ENCODE assay signal across 8 cellular contexts in genomic region chr10:26697922-26698608, GRCh38. TPM values are rescaled to one million over a fixed set of nuclear protein-coding genes. Genes with fewer than 3 reads are reported as not detected.
A peak's percentile ranks its signal among the peaks of the same experiment; 100 is the strongest.
DNase-seq lines count a peak whose midpoint lies in the region; ATAC-seq and TF ChIP-seq lines count a peak whose summit lies in the region.

No MANE protein-coding gene starts in this region.

- no peak overlapping the region for H3K18ac ChIP-seq in trophoblast cell (ENCODE audit: low read length)

- peak overlapping the region; percentile 99 for H4K91ac ChIP-seq in trophoblast cell (ENCODE audit: low read depth, low read length)

- H3K79me1 ChIP-seq in trophoblast cell (ENCODE audit: low read length), result peaks cover 11% of the 10 kb centered on the region

- no peak overlapping the region for H2AK5ac ChIP-seq in trophoblast cell (ENCODE audit: low read length)

- H3K4me3 ChIP-seq in esophagus muscularis mucosa (peak overlapping the region; percentile 86 to 100 (median 96)), trophoblast cell (ENCODE audit: low read depth, low read length) (peak overlapping the region; percentile 94)

- intact Hi-C loops in activated CD4-positive, alpha-beta T cell treated with anti-CD3 and anti-CD28 coated beads for 36 hours (cut with DNase I, micrococcal nuclease), result loop anchor here (1.0 to 10.0 kb wide), 8 partner anchors 163 to 1979 kb away; partner anchors contain the start of genes APBB1IP (in 2 of the 2), ACBD5 (in 1 of the 2), BAMBI (in 1 of the 2) and YME1L1 (in 1 of the 2)
- intact Hi-C loops in esophagus muscularis mucosa (cut with DNase I), result no loop called here

- H2AFZ ChIP-seq in trophoblast cell (ENCODE audit: insufficient read depth, low read length, poor library complexity), result peak overlapping the region; percentile 89

- TF ChIP-seq EP300 in esophagus muscularis mucosa (IDR thresholded peaks at IDR 0.05), result no peak

- CTCF ChIA-PET in activated CD4-positive, alpha-beta T cell treated with anti-CD3 and anti-CD28 coated beads for 36 hours (lab: Charles Lee), result interaction anchor here (0.6 to 1.4 kb wide), 4 partner anchors 28 to 135 kb away, joined by 3 to 7 read pairs (median 3); no protein-coding TSS in a partner anchor
- CTCF ChIA-PET in RWPE1 (lab: Yijun Ruan, JAX), result interaction anchor here (0.6 kb wide), 1 partner anchor 456 kb away, joined by 6 read pairs; the partner anchor contains the start of gene YME1L1

- peak overlapping the region; percentile 89 for H3K27ac Mint-ChIP-seq in activated CD4-positive, alpha-beta T cell treated with anti-CD3 and anti-CD28 coated beads for 36 hours

- TF ChIP-seq CTCF in RWPE1 (conservative IDR thresholded peaks at IDR 0.05; ENCODE audit: low read depth), result no peak
- TF ChIP-seq CTCF in esophagus muscularis mucosa (IDR thresholded peaks at IDR 0.05), result no peak

- 2% methylated on average over 22 of the region's 42 CpGs for WGBS in esophagus muscularis mucosa
- no CpG with 5 or more reads among the region's 42 CpGs for WGBS in trophoblast cell (ENCODE audit: extremely low coverage, insufficient coverage, insufficient read length)

- H4K12ac ChIP-seq in trophoblast cell (ENCODE audit: low read depth, low read length), result no peak overlapping the region

- H3K9ac ChIP-seq in trophoblast cell (ENCODE audit: low read length), result peak overlapping the region; percentile 84

- H2BK12ac ChIP-seq in trophoblast cell (ENCODE audit: low read length), result no peak overlapping the region

- peak overlapping the region; percentile 100 for H4K8ac ChIP-seq in trophoblast cell (ENCODE audit: low read depth, low read length)

- TF ChIP-seq POLR2A in esophagus muscularis mucosa (IDR thresholded peaks at IDR 0.05; ENCODE audit: low read depth), result no peak

- peak overlapping the region; percentile 77 for H3K4ac ChIP-seq in trophoblast cell (ENCODE audit: low read depth, low read length)

- DNase-seq in activated CD4-positive, alpha-beta T cell treated with anti-CD3 and anti-CD28 coated beads for 36 hours, result no peak
- no peak for DNase-seq in activated CD4-positive, alpha-beta T cell treated with anti-CD3 and anti-CD28 coated beads for 48 hours
- DNase-seq in RWPE1 (ENCODE audit: low spot score) (peak; percentile 21), esophagus muscularis mucosa (ENCODE audit: extremely low spot score) (no peak), trophoblast cell (peak in 1 of 2 donors; percentile 10), NCI-H2196 treated with DMSO at 0.1 percent for 48 hours (lab: John Stamatoyannopoulos, UW; ENCODE audit: unreplicated experiment) (no peak), HPDE6-E6E7 (ENCODE audit: extremely low spot score) (no peak)

- H3K4me1 ChIP-seq in esophagus muscularis mucosa (peaks cover 14 to 27% (median 19%) of the 10 kb centered on the region in 4 donors), trophoblast cell (ENCODE audit: control insufficient read depth in 1 of 2, insufficient read depth in 2 of 2, low read length in 2 of 2) (peaks cover 5 to 6% of the 10 kb centered on the region in 2 experiments)

- peaks cover 39% of the 10 kb centered on the region for H3K36me3 Mint-ChIP-seq in activated CD4-positive, alpha-beta T cell treated with anti-CD3 and anti-CD28 coated beads for 36 hours (ENCODE audit: low read depth)

- H3K9me3 ChIP-seq in esophagus muscularis mucosa (no peaks in the 10 kb centered on the region), trophoblast cell (ENCODE audit: insufficient read depth, low read depth, low read length) (no peaks in the 10 kb centered on the region)

- H2BK120ac ChIP-seq in trophoblast cell (ENCODE audit: insufficient read depth, low read length, poor library complexity), result no peak overlapping the region

- POLR2A ChIA-PET in activated CD4-positive, alpha-beta T cell treated with anti-CD3 and anti-CD28 coated beads for 36 hours (lab: Charles Lee), result interaction anchor here (0.6 to 0.7 kb wide), 3 partner anchors 184 to 402 kb away, joined by 3 to 6 read pairs (median 3); partner anchors contain the start of gene ANKRD26
- POLR2A ChIA-PET in RWPE1 (lab: Yijun Ruan, JAX; ENCODE audit: low non-redundant PET), result no interaction called here

- no peak for ATAC-seq in activated CD4-positive, alpha-beta T cell treated with anti-CD3 and anti-CD28 coated beads for 36 hours
- no peak for ATAC-seq in HG02588 (IDR thresholded peaks at IDR 0.05; ENCODE audit: unreplicated experiment)

- H3K14ac ChIP-seq in trophoblast cell (ENCODE audit: low read length), result peak overlapping the region; percentile 53

- no peak overlapping the region for H2BK5ac ChIP-seq in trophoblast cell (ENCODE audit: low read depth, low read length, poor library complexity)

- H3K4me1 Mint-ChIP-seq in activated CD4-positive, alpha-beta T cell treated with anti-CD3 and anti-CD28 coated beads for 36 hours, result peaks cover 34% of the 10 kb centered on the region

- peaks cover 19% of the 10 kb centered on the region for H3K79me2 ChIP-seq in trophoblast cell (ENCODE audit: control insufficient read depth, insufficient read depth, low read length, poor library complexity)

- no peak overlapping the region for H3K23ac ChIP-seq in trophoblast cell (ENCODE audit: low read length)

- peak overlapping the region; percentile 91 for H3K4me3 Mint-ChIP-seq in activated CD4-positive, alpha-beta T cell treated with anti-CD3 and anti-CD28 coated beads for 36 hours

- H3K27ac ChIP-seq in RWPE1, result peak overlapping the region; percentile 98
- peak overlapping the region; percentile 82 to 92 (median 88) for H3K27ac ChIP-seq in esophagus muscularis mucosa (replicated peaks in 1 of 4)
- no peak overlapping the region for H3K27ac ChIP-seq in trophoblast cell (ENCODE audit: low read depth, low read length)

- H3K36me3 ChIP-seq in esophagus muscularis mucosa, result no peaks in the 10 kb centered on the region
- peaks cover 2 to 6% of the 10 kb centered on the region in 2 experiments for H3K36me3 ChIP-seq in trophoblast cell (ENCODE audit: control insufficient read depth in 1 of 2, insufficient read depth in 2 of 2, low read length in 2 of 2)

- H3K27me3 ChIP-seq in esophagus muscularis mucosa (peaks cover 0 to 4% (median 0%) of the 10 kb centered on the region in 4 donors), trophoblast cell (ENCODE audit: insufficient read depth, low read length) (no peaks in the 10 kb centered on the region)

- H3K27me3 Mint-ChIP-seq in activated CD4-positive, alpha-beta T cell treated with anti-CD3 and anti-CD28 coated beads for 36 hours, result no peaks in the 10 kb centered on the region

- H3K9me3 Mint-ChIP-seq in activated CD4-positive, alpha-beta T cell treated with anti-CD3 and anti-CD28 coated beads for 36 hours (ENCODE audit: low read depth), result no peaks in the 10 kb centered on the region

- peak overlapping the region; percentile 77 for H3K4me2 ChIP-seq in trophoblast cell (ENCODE audit: low read length)

RNA-seq across cellular contexts. Expression of gene PDSS1, which starts 0.6 kb away (rescaled TPM):
- 10 to 100 TPM; 16.1 to 20.7 TPM for total RNA-seq in activated CD4-positive, alpha-beta T cell treated with anti-CD3 and anti-CD28 coated beads for 36 hours
- total RNA-seq in esophagus muscularis mucosa, result 1 to 10 TPM; 1.7 to 5.0 (median 3.3) TPM
- polyA plus RNA-seq in trophoblast cell (2013), result 6.1 and 6.2 TPM in 2 replicates
